In the genomic region with DNA sequence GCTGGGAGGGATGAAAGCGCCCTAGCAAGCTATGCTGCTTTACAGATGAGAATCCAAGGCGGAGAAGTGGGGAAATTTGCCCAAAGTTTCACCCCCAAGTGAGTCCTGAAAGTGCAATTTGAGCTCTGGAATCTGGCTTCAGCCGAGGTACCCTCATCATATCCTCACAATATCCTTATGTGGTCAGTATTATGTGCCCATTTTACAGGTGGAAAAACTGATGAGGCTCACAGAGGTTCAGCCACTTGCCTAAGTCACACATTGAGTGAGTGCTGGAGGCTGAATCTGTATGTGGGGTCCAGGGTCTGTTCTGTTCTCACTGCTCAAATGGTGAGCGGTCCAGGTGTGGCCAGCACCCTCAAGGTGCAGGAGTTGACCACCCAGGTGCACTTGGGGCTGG, we compare ENCODE assay signal across 21 cellular contexts.
"Had no signal": no experiment of that assay in that cellular context is flagged by ENCODE, and none has a peak within 500 bp of the region (broad histone marks: within the 10 kb centered on the region; RNA-seq: fewer than 3 reads in every experiment).

No MANE protein-coding gene starts in this region.

- DNase-seq: dermis blood vessel endothelial cell; dorsolateral prefrontal cortex; effector CD4-positive, alpha-beta T cell; effector memory CD4-positive, alpha-beta T cell; foreskin keratinocyte; hypothalamus; immature natural killer cell; islet precursor cell; left cardiac atrium; left lung; lower lobe of right lung; mesenchymal stem cell; mucosa of descending colon had no signal

- H3K27ac ChIP-seq: coronary artery, dorsolateral prefrontal cortex, foreskin keratinocyte, hepatocyte, left lung, lower lobe of right lung had no signal

- H3K4me1 ChIP-seq: foreskin keratinocyte, left lung, lower lobe of right lung had no signal

- H3K79me2 ChIP-seq: hepatocyte had no signal

- H2AFZ ChIP-seq: hepatocyte had no signal

- H3K4me3 ChIP-seq: coronary artery, dorsolateral prefrontal cortex, esophagus muscularis mucosa, gastroesophageal sphincter, heart left ventricle, hepatocyte, left lung, lower lobe of right lung, mucosa of descending colon had no signal

- H3K4me2 ChIP-seq: hepatocyte had no signal

- FAIRE-seq: colon, endothelial cell of umbilical vein, frontal cortex had no signal

- H3K9me3 ChIP-seq: esophagus muscularis mucosa, gastroesophageal sphincter, heart left ventricle, left lung, lower lobe of right lung, mucosa of descending colon had no signal

- H3K36me3 ChIP-seq: esophagus muscularis mucosa, gastroesophageal sphincter, heart left ventricle, left lung, lower lobe of right lung had no signal

- ATAC-seq: foreskin keratinocyte, left lung, lower lobe of right lung, mucosa of descending colon had no signal

- H3K27me3 ChIP-seq: foreskin keratinocyte had no signal
